Comparison of ENCODE assay signal across 1 cellular context in genomic region chr9:128067622-128067897, GRCh38.
A peak's percentile ranks its signal among the peaks of the same experiment; 100 is the strongest.
TF ChIP-seq lines count a peak whose summit lies in the region.

No MANE protein-coding gene starts in this region.

TF ChIP-seq in K562, 482 proteins besides CTCF, POLR2A, EP300 and RAD21 (continues in another document):
- TF ChIP-seq PYGO2 (tag; IDR thresholded peaks at IDR 0.05) (0 out of 2 replicates have a peak, but pooled peaks have one; percentile 40), GTF3C2 (IDR thresholded peaks at IDR 0.05; ENCODE audit: borderline replicate concordance, extremely low read depth, insufficient read length) (no peak), ARID1B (IDR thresholded peaks at IDR 0.05) (no peak), ERF (CRISPR knock-in tag; IDR thresholded peaks at IDR 0.05) (0 out of 2 replicates have a peak, but pooled peaks have one; percentile 69), ATF6 (CRISPR knock-in tag; IDR thresholded peaks at IDR 0.05) (no peak; the same call in 1 of the 2 replicates), XRCC5 (IDR thresholded peaks at IDR 0.05; ENCODE audit: low read depth, low read length) (no peak), CHD7 (IDR thresholded peaks at IDR 0.05; ENCODE audit: low read depth, low read length) (no peak), ZNF830 (CRISPR knock-in tag; IDR thresholded peaks at IDR 0.05) (no peak; the same call in 1 of the 2 replicates), TCFL5 (CRISPR knock-in tag; conservative IDR thresholded peaks at IDR 0.05) (no peak), JUND (IDR thresholded peaks at IDR 0.05; ENCODE audit: borderline replicate concordance, low read depth, low read length) (no peak), JUND (tag; IDR thresholded peaks at IDR 0.05; ENCODE audit: borderline replicate concordance, low read depth, low read length) (no peak), ZKSCAN3 (CRISPR knock-in tag; IDR thresholded peaks at IDR 0.05) (no peak), RHOXF2B (CRISPR knock-in tag; conservative IDR thresholded peaks at IDR 0.05) (0 out of 2 replicates have a peak, but pooled peaks have one; percentile 34), POLR2G (IDR thresholded peaks at IDR 0.05; ENCODE audit: low read depth, low read length) (no peak), FUS (optimal IDR thresholded peaks at IDR 0.05; ENCODE audit: low read depth, low read length) (no peak), RBM15 (IDR thresholded peaks at IDR 0.05; ENCODE audit: insufficient read depth, low read length) (no peak), POLR2AphosphoS5 (IDR thresholded peaks at IDR 0.05; ENCODE audit: control insufficient read depth, insufficient read depth, low read depth, low read length) (peak; percentile 45; the same call in 1 of the 2 replicates), ILF3 (IDR thresholded peaks at IDR 0.05; ENCODE audit: borderline replicate concordance) (no peak), HDAC2 (IDR thresholded peaks at IDR 0.05) (peak; percentile 77), JUN (IDR thresholded peaks at IDR 0.05; ENCODE audit: borderline replicate concordance, low read depth, low read length) (no peak), JUN (CRISPR knock-in tag; IDR thresholded peaks at IDR 0.05; ENCODE audit: borderline replicate concordance) (no peak), HNRNPLL (IDR thresholded peaks at IDR 0.05; ENCODE audit: low read depth, low read length, poor library complexity, severe bottlenecking) (peak; percentile 29), ATF1 (CRISPR knock-in tag; IDR thresholded peaks at IDR 0.05) (no peak), ATF1 (tag; IDR thresholded peaks at IDR 0.05) (peak; percentile 87), ZNF347 (CRISPR knock-in tag; IDR thresholded peaks at IDR 0.05; ENCODE audit: low read depth) (no peak), ZNF707 (CRISPR knock-in tag; conservative IDR thresholded peaks at IDR 0.05) (no peak)
- TF ChIP-seq, protein P1, sequence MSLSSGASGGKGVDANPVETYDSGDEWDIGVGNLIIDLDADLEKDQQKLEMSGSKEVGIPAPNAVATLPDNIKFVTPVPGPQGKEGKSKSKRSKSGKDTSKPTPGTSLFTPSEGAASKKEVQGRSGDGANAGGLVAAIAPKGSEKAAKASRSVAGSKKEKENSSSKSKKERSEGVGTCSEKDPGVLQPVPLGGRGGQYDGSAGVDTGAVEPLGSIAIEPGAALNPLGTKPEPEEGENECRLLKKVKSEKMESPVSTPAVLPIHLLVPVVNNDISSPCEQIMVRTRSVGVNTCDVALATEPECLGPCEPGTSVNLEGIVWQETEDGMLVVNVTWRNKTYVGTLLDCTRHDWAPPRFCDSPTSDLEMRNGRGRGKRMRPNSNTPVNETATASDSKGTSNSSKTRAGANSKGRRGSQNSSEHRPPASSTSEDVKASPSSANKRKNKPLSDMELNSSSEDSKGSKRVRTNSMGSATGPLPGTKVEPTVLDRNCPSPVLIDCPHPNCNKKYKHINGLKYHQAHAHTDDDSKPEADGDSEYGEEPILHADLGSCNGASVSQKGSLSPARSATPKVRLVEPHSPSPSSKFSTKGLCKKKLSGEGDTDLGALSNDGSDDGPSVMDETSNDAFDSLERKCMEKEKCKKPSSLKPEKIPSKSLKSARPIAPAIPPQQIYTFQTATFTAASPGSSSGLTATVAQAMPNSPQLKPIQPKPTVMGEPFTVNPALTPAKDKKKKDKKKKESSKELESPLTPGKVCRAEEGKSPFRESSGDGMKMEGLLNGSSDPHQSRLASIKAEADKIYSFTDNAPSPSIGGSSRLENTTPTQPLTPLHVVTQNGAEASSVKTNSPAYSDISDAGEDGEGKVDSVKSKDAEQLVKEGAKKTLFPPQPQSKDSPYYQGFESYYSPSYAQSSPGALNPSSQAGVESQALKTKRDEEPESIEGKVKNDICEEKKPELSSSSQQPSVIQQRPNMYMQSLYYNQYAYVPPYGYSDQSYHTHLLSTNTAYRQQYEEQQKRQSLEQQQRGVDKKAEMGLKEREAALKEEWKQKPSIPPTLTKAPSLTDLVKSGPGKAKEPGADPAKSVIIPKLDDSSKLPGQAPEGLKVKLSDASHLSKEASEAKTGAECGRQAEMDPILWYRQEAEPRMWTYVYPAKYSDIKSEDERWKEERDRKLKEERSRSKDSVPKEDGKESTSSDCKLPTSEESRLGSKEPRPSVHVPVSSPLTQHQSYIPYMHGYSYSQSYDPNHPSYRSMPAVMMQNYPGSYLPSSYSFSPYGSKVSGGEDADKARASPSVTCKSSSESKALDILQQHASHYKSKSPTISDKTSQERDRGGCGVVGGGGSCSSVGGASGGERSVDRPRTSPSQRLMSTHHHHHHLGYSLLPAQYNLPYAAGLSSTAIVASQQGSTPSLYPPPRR (CRISPR knock-in tag; IDR thresholded peaks at IDR 0.05; ENCODE audit: borderline replicate concordance): no peak
- TF ChIP-seq, protein P2, sequence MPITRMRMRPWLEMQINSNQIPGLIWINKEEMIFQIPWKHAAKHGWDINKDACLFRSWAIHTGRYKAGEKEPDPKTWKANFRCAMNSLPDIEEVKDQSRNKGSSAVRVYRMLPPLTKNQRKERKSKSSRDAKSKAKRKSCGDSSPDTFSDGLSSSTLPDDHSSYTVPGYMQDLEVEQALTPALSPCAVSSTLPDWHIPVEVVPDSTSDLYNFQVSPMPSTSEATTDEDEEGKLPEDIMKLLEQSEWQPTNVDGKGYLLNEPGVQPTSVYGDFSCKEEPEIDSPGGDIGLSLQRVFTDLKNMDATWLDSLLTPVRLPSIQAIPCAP (CRISPR knock-in tag; IDR thresholded peaks at IDR 0.05; ENCODE audit: borderline replicate concordance): no peak
- TF ChIP-seq, protein P3, sequence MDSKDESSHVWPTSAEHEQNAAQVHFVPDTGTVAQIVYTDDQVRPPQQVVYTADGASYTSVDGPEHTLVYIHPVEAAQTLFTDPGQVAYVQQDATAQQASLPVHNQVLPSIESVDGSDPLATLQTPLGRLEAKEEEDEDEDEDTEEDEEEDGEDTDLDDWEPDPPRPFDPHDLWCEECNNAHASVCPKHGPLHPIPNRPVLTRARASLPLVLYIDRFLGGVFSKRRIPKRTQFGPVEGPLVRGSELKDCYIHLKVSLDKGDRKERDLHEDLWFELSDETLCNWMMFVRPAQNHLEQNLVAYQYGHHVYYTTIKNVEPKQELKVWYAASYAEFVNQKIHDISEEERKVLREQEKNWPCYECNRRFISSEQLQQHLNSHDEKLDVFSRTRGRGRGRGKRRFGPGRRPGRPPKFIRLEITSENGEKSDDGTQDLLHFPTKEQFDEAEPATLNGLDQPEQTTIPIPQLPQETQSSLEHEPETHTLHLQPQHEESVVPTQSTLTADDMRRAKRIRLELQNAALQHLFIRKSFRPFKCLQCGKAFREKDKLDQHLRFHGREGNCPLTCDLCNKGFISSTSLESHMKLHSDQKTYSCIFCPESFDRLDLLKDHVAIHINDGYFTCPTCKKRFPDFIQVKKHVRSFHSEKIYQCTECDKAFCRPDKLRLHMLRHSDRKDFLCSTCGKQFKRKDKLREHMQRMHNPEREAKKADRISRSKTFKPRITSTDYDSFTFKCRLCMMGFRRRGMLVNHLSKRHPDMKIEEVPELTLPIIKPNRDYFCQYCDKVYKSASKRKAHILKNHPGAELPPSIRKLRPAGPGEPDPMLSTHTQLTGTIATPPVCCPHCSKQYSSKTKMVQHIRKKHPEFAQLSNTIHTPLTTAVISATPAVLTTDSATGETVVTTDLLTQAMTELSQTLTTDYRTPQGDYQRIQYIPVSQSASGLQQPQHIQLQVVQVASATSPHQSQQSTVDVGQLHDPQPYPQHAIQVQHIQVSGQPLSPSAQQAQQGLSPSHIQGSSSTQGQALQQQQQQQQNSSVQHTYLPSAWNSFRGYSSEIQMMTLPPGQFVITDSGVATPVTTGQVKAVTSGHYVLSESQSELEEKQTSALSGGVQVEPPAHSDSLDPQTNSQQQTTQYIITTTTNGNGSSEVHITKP (IDR thresholded peaks at IDR 0.05; ENCODE audit: partially characterized antibody): peak; percentile 29
